8 cellular contexts compared by ENCODE assay signal in the genomic region with DNA sequence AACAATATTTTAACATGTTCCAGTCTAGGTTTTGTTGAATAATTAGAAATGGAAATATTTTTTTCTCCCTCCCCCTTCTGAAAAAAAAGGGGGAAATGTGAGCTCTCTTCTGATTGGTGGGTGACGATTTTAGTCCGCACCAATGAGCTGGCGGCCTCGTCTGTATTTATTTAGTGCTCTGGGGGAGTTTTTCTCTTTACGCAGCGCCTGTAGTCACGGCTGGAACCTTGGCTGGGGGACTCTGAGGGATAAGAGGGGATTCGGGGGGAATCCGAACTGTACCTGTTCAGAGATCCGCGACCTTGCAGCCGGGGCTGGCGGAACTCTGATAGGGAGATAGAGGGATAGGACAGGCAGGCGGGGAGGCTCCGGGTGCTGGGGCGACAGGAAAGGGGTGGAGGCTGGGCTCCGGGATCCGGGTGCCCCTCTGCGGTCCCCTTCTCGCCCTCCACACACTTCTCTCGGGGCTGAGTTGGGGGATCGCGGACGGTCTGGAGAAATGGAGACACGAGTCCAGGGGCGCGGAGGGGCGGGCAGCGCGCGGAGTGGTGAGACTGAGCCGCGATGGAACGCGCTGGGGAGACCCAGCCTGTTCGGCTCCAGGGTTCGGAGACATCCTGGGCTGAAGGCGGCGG.
A peak's percentile ranks its signal among the peaks of the same experiment; 100 is the strongest.
DNase-seq lines count a peak whose midpoint lies in the region; ATAC-seq and TF ChIP-seq lines count a peak whose summit lies in the region.

No MANE protein-coding gene starts in this region.

- H2AFZ ChIP-seq in GM23338, result peak overlapping the region; percentile 85; the same call in 1 of the 2 replicates

- H3K9me2 ChIP-seq in GM23338 (ENCODE audit: insufficient read depth), result no peaks in the 10 kb centered on the region

- CTCF ChIA-PET in A673 (lab: Charles Lee), result interaction anchor here (1.0 kb wide), 1 partner anchor 271 kb away, joined by 4 read pairs; no protein-coding TSS in a partner anchor

- H3K4me2 ChIP-seq in GM23338, result peak overlapping the region; percentile 76

- peaks cover 90% of the 10 kb centered on the region for H3K27me3 Mint-ChIP-seq in GM23338 (ENCODE audit: insufficient read depth, low read depth, poor library complexity)

- POLR2A ChIA-PET in A673 (lab: Charles Lee; ENCODE audit: low non-redundant PET), result no interaction called here

- no peak for TF ChIP-seq CTCF in A673 (conservative IDR thresholded peaks at IDR 0.05; ENCODE audit: low read depth, low read length)
- no peak for TF ChIP-seq CTCF in GM23338 (conservative IDR thresholded peaks at IDR 0.05; ENCODE audit: low read depth in 2 of 2)

- H3K36me3 Mint-ChIP-seq in GM23338 (ENCODE audit: low read depth), result no peaks in the 10 kb centered on the region

- H3K4me1 Mint-ChIP-seq in GM23338, result peaks cover 36% of the 10 kb centered on the region

- no peaks in the 10 kb centered on the region for H3K9me3 ChIP-seq in A673 (ENCODE audit: low read depth, low read length, poor library complexity, severe bottlenecking)

- peak; percentile 5 for ATAC-seq in GM23338
- ATAC-seq in activated CD4-positive, CD25-positive, alpha-beta regulatory T cell treated with anti-CD3 and anti-CD28 coated beads, Interleukin-2, amount 50 U/mL, for 24 hours, result no peak
- no peak for ATAC-seq in HG03460 (IDR thresholded peaks at IDR 0.05; ENCODE audit: unreplicated experiment)

- intact Hi-C loops in A673 (cut with micrococcal nuclease; ENCODE audit: unreplicated experiment), result loop anchor here (5.0 kb wide), 1 partner anchor 41 kb away; no protein-coding TSS in a partner anchor

- H3K4me1 ChIP-seq in A673 (ENCODE audit: insufficient read depth, low read length, poor library complexity, severe bottlenecking), result peaks cover 41% of the 10 kb centered on the region
- H3K4me1 ChIP-seq in GM23338 (ENCODE audit: insufficient read depth), result peaks cover 46% of the 10 kb centered on the region

- H3K27ac ChIP-seq in A673 (ENCODE audit: low read depth, low read length, poor library complexity, severe bottlenecking) (no peak overlapping the region), GM23338 (ENCODE audit: low read depth) (no peak overlapping the region), angular gyrus (ENCODE audit: low read depth, low read length) (peak overlapping the region; percentile 74)

- DNase-seq in A673 (ENCODE audit: low spot score) (peak; percentile 73), GM23338 (ENCODE audit: low spot score) (peak; percentile 70), left kidney (ENCODE audit: low read depth, low spot score) (peak; percentile 32), NCI-H2029 (lab: John Stamatoyannopoulos, UW) (no peak), glomerular visceral epithelial cell (ENCODE audit: extremely low spot score) (no peak)

- no TSS peak for BruUV-seq in A673 (replicated peaks; lab: Mats Ljungman, UMichigan)

- H3K9me3 Mint-ChIP-seq in GM23338, result no peaks in the 10 kb centered on the region; the same call in 2 of the 3 replicates

- no peaks in the 10 kb centered on the region for H3K36me3 ChIP-seq in A673 (ENCODE audit: insufficient read depth, low read length, poor library complexity, severe bottlenecking)
- H3K36me3 ChIP-seq in GM23338 (ENCODE audit: insufficient read depth), result no peaks in the 10 kb centered on the region; the same call in 1 of the 2 replicates

- H3F3A ChIP-seq in GM23338 (replicated peaks; ENCODE audit: low read depth), result 0 out of 2 replicates have a peak, but pooled peaks cover 12% of the 10 kb centered on the region

- H3K79me2 ChIP-seq in GM23338 (replicated peaks; ENCODE audit: insufficient read depth), result no peaks in the 10 kb centered on the region

- peak overlapping the region; percentile 88 for H3K4me3 Mint-ChIP-seq in GM23338

- H4K20me1 ChIP-seq in GM23338 (replicated peaks; ENCODE audit: insufficient read depth), result peaks cover 11% of the 10 kb centered on the region

- peaks cover 98% of the 10 kb centered on the region for H3K27me3 ChIP-seq in A673 (replicated peaks; ENCODE audit: insufficient read depth, low read depth, low read length, poor library complexity)
- peaks cover 92% of the 10 kb centered on the region for H3K27me3 ChIP-seq in GM23338 (ENCODE audit: insufficient read depth)

- H3K4me3 ChIP-seq in A673 (ENCODE audit: low read depth, low read length, poor library complexity, severe bottlenecking) (peak overlapping the region; percentile 35), GM23338 (peak overlapping the region; percentile 91)

- H3K27ac Mint-ChIP-seq in GM23338, result no peak overlapping the region

TF ChIP-seq in GM23338, 12 proteins besides CTCF, POLR2A, EP300 and RAD21:
- TF ChIP-seq EZH2phosphoT487 (IDR thresholded peaks at IDR 0.05; ENCODE audit: unreplicated experiment) (peak; percentile 32), POLR2AphosphoS5 (IDR thresholded peaks at IDR 0.05; ENCODE audit: low read depth) (peak; percentile 47), JUNB (IDR thresholded peaks at IDR 0.05; ENCODE audit: unreplicated experiment) (no peak), EZH2 (IDR thresholded peaks at IDR 0.05; ENCODE audit: low read depth, unreplicated experiment) (peak; percentile 85)
- TF ChIP-seq, protein P1, sequence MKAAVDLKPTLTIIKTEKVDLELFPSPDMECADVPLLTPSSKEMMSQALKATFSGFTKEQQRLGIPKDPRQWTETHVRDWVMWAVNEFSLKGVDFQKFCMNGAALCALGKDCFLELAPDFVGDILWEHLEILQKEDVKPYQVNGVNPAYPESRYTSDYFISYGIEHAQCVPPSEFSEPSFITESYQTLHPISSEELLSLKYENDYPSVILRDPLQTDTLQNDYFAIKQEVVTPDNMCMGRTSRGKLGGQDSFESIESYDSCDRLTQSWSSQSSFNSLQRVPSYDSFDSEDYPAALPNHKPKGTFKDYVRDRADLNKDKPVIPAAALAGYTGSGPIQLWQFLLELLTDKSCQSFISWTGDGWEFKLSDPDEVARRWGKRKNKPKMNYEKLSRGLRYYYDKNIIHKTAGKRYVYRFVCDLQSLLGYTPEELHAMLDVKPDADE (IDR thresholded peaks at IDR 0.05), result no peak

Comparison
In these comparisons a context has a peak if more than half of its experiments do, and no peak if none do; other contexts are left out.
1. DNase-seq: peak in A673 (single experiment), GM23338 (single experiment) and left kidney (single experiment); none in NCI-H2029 (single experiment) and glomerular visceral epithelial cell (single experiment).